Comparison of ENCODE assay signal across 1 cellular context in the genomic region with DNA sequence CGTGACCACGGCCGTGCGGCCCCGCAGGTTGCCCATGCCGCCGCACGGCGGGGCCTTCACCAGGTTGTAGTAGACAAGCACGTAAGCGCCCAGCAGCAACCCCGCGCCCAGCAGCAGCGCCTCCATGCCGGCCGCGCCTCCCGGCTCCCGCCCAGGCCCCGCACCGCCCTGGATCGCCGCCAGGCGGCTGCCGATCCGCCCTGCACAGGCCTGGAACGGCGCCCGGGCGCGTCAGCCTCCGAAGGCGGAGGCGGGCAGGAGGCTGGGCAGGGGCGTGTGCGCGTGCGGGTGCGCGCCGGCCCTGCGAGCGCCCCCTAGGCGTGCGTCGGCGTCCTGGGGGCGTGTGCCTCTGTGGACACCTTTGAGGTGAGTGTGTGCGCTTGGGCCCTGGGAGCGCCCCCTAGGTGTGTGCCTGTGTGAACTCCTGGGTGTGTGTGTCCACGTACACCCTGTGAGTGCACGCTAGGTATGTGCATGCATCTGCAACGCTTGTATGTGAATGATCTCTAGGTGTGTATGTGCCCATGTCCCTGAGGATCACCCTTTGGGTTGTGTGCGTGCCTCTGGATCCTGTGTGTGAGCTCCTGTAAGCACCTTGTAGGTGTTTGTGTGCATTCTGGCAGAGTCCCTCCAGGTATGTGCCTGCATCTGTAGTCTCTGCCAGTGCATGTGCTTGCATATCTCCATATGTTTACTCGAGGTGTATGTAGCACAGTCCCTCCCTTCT.
A peak's percentile ranks its signal among the peaks of the same experiment; 100 is the strongest.
TF ChIP-seq lines count a peak whose summit lies in the region.

A gene with protein sequence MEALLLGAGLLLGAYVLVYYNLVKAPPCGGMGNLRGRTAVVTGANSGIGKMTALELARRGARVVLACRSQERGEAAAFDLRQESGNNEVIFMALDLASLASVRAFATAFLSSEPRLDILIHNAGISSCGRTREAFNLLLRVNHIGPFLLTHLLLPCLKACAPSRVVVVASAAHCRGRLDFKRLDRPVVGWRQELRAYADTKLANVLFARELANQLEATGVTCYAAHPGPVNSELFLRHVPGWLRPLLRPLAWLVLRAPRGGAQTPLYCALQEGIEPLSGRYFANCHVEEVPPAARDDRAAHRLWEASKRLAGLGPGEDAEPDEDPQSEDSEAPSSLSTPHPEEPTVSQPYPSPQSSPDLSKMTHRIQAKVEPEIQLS (minus strand): TSS at position 261 of the 727 bp plus-strand sequence. CDS start 135 bp downstream, at position 126.

TF ChIP-seq in K562, 482 proteins besides CTCF, POLR2A, EP300 and RAD21 (continued from another document and continues in another):
- TF ChIP-seq, protein P1, sequence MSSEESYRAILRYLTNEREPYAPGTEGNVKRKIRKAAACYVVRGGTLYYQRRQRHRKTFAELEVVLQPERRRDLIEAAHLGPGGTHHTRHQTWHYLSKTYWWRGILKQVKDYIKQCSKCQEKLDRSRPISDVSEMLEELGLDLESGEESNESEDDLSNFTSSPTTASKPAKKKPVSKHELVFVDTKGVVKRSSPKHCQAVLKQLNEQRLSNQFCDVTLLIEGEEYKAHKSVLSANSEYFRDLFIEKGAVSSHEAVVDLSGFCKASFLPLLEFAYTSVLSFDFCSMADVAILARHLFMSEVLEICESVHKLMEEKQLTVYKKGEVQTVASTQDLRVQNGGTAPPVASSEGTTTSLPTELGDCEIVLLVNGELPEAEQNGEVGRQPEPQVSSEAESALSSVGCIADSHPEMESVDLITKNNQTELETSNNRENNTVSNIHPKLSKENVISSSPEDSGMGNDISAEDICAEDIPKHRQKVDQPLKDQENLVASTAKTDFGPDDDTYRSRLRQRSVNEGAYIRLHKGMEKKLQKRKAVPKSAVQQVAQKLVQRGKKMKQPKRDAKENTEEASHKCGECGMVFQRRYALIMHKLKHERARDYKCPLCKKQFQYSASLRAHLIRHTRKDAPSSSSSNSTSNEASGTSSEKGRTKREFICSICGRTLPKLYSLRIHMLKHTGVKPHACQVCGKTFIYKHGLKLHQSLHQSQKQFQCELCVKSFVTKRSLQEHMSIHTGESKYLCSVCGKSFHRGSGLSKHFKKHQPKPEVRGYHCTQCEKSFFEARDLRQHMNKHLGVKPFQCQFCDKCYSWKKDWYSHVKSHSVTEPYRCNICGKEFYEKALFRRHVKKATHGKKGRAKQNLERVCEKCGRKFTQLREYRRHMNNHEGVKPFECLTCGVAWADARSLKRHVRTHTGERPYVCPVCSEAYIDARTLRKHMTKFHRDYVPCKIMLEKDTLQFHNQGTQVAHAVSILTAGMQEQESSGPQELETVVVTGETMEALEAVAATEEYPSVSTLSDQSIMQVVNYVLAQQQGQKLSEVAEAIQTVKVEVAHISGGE (CRISPR knock-in tag; IDR thresholded peaks at IDR 0.05): no peak; a peak in 1 of 6 replicates
- TF ChIP-seq KDM5B (IDR thresholded peaks at IDR 0.05; ENCODE audit: insufficient replicate concordance, low read depth, low read length): peak; percentile 49
- TF ChIP-seq ZNF449 (CRISPR knock-in tag; IDR thresholded peaks at IDR 0.05): no peak
- TF ChIP-seq KAT2B (IDR thresholded peaks at IDR 0.05; ENCODE audit: low read depth, low read length): peak; percentile 57
- no peak for TF ChIP-seq SAP30 (IDR thresholded peaks at IDR 0.05; ENCODE audit: borderline replicate concordance, insufficient read depth, low read depth, low read length, poor library complexity, severe bottlenecking)
- TF ChIP-seq KLF1 (tag; IDR thresholded peaks at IDR 0.05): peak; percentile 95
- TF ChIP-seq ZSCAN32 (CRISPR knock-in tag; IDR thresholded peaks at IDR 0.05): no peak
- no peak for TF ChIP-seq HOXB6 (CRISPR knock-in tag; IDR thresholded peaks at IDR 0.05; ENCODE audit: borderline replicate concordance)
- TF ChIP-seq, protein P2, sequence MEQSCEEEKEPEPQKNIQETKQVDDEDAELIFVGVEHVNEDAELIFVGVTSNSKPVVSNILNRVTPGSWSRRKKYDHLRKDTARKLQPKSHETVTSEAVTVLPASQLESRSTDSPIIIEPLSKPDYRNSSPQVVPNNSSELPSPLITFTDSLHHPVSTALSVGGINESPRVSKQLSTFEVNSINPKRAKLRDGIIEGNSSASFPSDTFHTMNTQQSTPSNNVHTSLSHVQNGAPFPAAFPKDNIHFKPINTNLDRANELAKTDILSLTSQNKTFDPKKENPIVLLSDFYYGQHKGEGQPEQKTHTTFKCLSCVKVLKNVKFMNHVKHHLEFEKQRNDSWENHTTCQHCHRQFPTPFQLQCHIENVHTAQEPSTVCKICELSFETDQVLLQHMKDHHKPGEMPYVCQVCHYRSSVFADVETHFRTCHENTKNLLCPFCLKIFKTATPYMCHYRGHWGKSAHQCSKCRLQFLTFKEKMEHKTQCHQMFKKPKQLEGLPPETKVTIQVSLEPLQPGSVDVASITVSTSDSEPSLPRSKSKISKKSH (CRISPR knock-in tag; IDR thresholded peaks at IDR 0.05): no peak
- 0 out of 2 replicates have a peak, but pooled peaks have one; percentile 19 for TF ChIP-seq PTBP1 (IDR thresholded peaks at IDR 0.05; ENCODE audit: low read depth, low read length)
- TF ChIP-seq MCM2 (IDR thresholded peaks at IDR 0.05; ENCODE audit: low read depth): no peak
- TF ChIP-seq ZNF121 (CRISPR knock-in tag; conservative IDR thresholded peaks at IDR 0.05): no peak
- peak; percentile 60; the same call in 1 of the 2 replicates for TF ChIP-seq ZC3H4 (CRISPR knock-in tag; IDR thresholded peaks at IDR 0.05; ENCODE audit: borderline replicate concordance)
- no peak for TF ChIP-seq ZNF407 (IDR thresholded peaks at IDR 0.05; ENCODE audit: low read depth)
- TF ChIP-seq NFXL1 (CRISPR knock-in tag; IDR thresholded peaks at IDR 0.05): no peak
- TF ChIP-seq ZNF592 (IDR thresholded peaks at IDR 0.05): peak; percentile 94
- no peak for TF ChIP-seq SRSF7 (optimal IDR thresholded peaks at IDR 0.05; ENCODE audit: low read depth, low read length)
- no peak for TF ChIP-seq BRD9 (IDR thresholded peaks at IDR 0.05; ENCODE audit: low read depth, partially characterized antibody)
- no peak; the same call in 1 of the 2 replicates for TF ChIP-seq NBN (IDR thresholded peaks at IDR 0.05; ENCODE audit: low read depth)
- 0 out of 2 replicates have a peak, but pooled peaks have one; percentile 14 for TF ChIP-seq BCOR (IDR thresholded peaks at IDR 0.05)
- no peak for TF ChIP-seq USF2 (CRISPR knock-in tag; IDR thresholded peaks at IDR 0.05)
- TF ChIP-seq MAFF (IDR thresholded peaks at IDR 0.05; ENCODE audit: low read length): no peak
- TF ChIP-seq TCFL5 (CRISPR knock-in tag; conservative IDR thresholded peaks at IDR 0.05): no peak
- TF ChIP-seq ZNF408 (CRISPR knock-in tag; IDR thresholded peaks at IDR 0.05; ENCODE audit: low read depth): no peak
- no peak for TF ChIP-seq NFATC3 (IDR thresholded peaks at IDR 0.05)
- TF ChIP-seq PRMT5 (CRISPR knock-in tag; IDR thresholded peaks at IDR 0.05): 0 out of 2 replicates have a peak, but pooled peaks have one; percentile 11
- peak; percentile 69; the same call in 1 of the 2 replicates for TF ChIP-seq ZBTB2 (IDR thresholded peaks at IDR 0.05)
- TF ChIP-seq BDP1 (IDR thresholded peaks at IDR 0.05; ENCODE audit: insufficient read depth, insufficient read length): no peak
- 0 out of 2 replicates have a peak, but pooled peaks have one; percentile 8 for TF ChIP-seq ERF (CRISPR knock-in tag; IDR thresholded peaks at IDR 0.05)
- no peak for TF ChIP-seq FOXK1 (CRISPR knock-in tag; IDR thresholded peaks at IDR 0.05; ENCODE audit: borderline replicate concordance)
